ENCODE assay signal across 17 cellular contexts in genomic region chr6:159833556-159833955, GRCh38. TPM values are rescaled to one million over a fixed set of nuclear protein-coding genes. Genes with fewer than 3 reads are reported as not detected.
DNase-seq lines count a peak whose midpoint lies in the region; ATAC-seq and TF ChIP-seq lines count a peak whose summit lies in the region.
"Had no signal": no experiment of that assay in that cellular context is flagged by ENCODE, and none has a peak within 500 bp of the region (broad histone marks: within the 10 kb centered on the region; RNA-seq: fewer than 3 reads in every experiment).

No MANE protein-coding gene starts in this region.

- no peaks in the 10 kb centered on the region for H3K27me3 ChIP-seq in BLaER1 treated with 17β-estradiol and CSF1 and Interleukin-3, amounts not matched to agents 10 nM and 100 nM
- no peaks in the 10 kb centered on the region for H3K27me3 ChIP-seq in osteoblast (ENCODE audit: insufficient read depth, low read length)
- H3K27me3 ChIP-seq: ovary, Peyer's patch had no signal

- no peaks in the 10 kb centered on the region for H4K20me1 ChIP-seq in BLaER1 treated with 17β-estradiol and CSF1 and Interleukin-3, amounts not matched to agents 10 nM and 100 nM
- no peaks in the 10 kb centered on the region for H4K20me1 ChIP-seq in osteoblast (ENCODE audit: insufficient read depth, low read length)

- H3K4me3 ChIP-seq in BLaER1 treated with 17β-estradiol and CSF1 and Interleukin-3, amounts not matched to agents 10 nM and 100 nM, result no peak overlapping the region
- no peak overlapping the region for H3K4me3 ChIP-seq in osteoblast (ENCODE audit: insufficient read depth, low read length)
- H3K4me3 ChIP-seq: ovary, Peyer's patch had no signal

- peaks cover 64 to 98% (median 83%) of the 10 kb centered on the region in 10 experiments for H3K4me1 ChIP-seq in BLaER1 treated with 17β-estradiol and CSF1 and Interleukin-3, amounts not matched to agents 10 nM and 100 nM
- peaks cover 19% of the 10 kb centered on the region for H3K4me1 ChIP-seq in osteoblast (ENCODE audit: insufficient read depth, low read length)
- H3K4me1 ChIP-seq: Peyer's patch had no signal

- H3K9ac ChIP-seq in BLaER1 treated with 17β-estradiol and CSF1 and Interleukin-3, amounts not matched to agents 10 nM and 100 nM, result no peak overlapping the region
- H3K9ac ChIP-seq: KMS-11 had no signal

- ATAC-seq in HG03520 (IDR thresholded peaks at IDR 0.05; ENCODE audit: unreplicated experiment), result no peak
- ATAC-seq: activated CD4-positive, CD25-positive, alpha-beta regulatory T cell treated with anti-CD3 and anti-CD28 coated beads, Interleukin-2, amount 50 U/mL, for 24 hours had no signal

- DNase-seq in HS-5 (ENCODE audit: low read depth) (peak; percentile 40), amniotic epithelial cell (ENCODE audit: low read depth) (peak; percentile 9), osteoblast (ENCODE audit: insufficient read length, low spot score, missing footprints) (peak; percentile 97), HPDE6-E6E7 (ENCODE audit: extremely low spot score) (no peak), GM13977 (ENCODE audit: low spot score) (no peak)
- DNase-seq: activated naive CD4-positive, alpha-beta T cell treated with anti-CD3 and anti-CD28 coated beads, Interleukin-2, amount 50 U/mL, for 16 hours; glutamatergic neuron; NCI-H187; NCI-H524 treated with DMSO at 0.1 percent for 48 hours; ovary had no signal

- no peaks in the 10 kb centered on the region for H3K79me2 ChIP-seq in osteoblast (ENCODE audit: insufficient read depth, low read length)

- in situ Hi-C loops in GM13977 (cut with MboI; ENCODE audit: low pct_unique_long_range_greater_than_20kb, low sequenced_read_pairs, unreplicated experiment), result no loop called here

- H3K9me3 ChIP-seq in BLaER1 treated with 17β-estradiol and CSF1 and Interleukin-3, amounts not matched to agents 10 nM and 100 nM (replicated peaks in 1 of 11), result no peaks in the 10 kb centered on the region
- H3K9me3 ChIP-seq in osteoblast (ENCODE audit: low read depth, low read length), result no peaks in the 10 kb centered on the region
- H3K9me3 ChIP-seq: ovary, Peyer's patch had no signal

- H2AFZ ChIP-seq in osteoblast (ENCODE audit: low read length), result no peak overlapping the region

- no peaks in the 10 kb centered on the region for H3K36me3 ChIP-seq in BLaER1 treated with 17β-estradiol and CSF1 and Interleukin-3, amounts not matched to agents 10 nM and 100 nM
- H3K36me3 ChIP-seq in osteoblast (ENCODE audit: insufficient read depth, low read length), result no peaks in the 10 kb centered on the region
- H3K36me3 ChIP-seq: ovary, Peyer's patch had no signal

- peak; percentile 51 for TF ChIP-seq CTCF in osteoblast (IDR thresholded peaks at IDR 0.05; ENCODE audit: extremely low read depth, low read depth, low read length)
- TF ChIP-seq CTCF in GM13977 (IDR thresholded peaks at IDR 0.05; ENCODE audit: extremely low read depth, insufficient read depth, missing control alignments), result no peak

- H3K4me2 ChIP-seq in BLaER1 treated with 17β-estradiol and CSF1 and Interleukin-3, amounts not matched to agents 10 nM and 100 nM, result peak overlapping the region; percentile 20 to 93 (median 41); a peak in 16 of 22 replicates
- no peak overlapping the region for H3K4me2 ChIP-seq in osteoblast (ENCODE audit: insufficient read depth, low read length)
- H3K4me2 ChIP-seq: KMS-11 had no signal

- H3K27ac ChIP-seq in BLaER1 treated with 17β-estradiol and CSF1 and Interleukin-3, amounts not matched to agents 10 nM and 100 nM, result no peak overlapping the region
- peak overlapping the region; percentile 45 for H3K27ac ChIP-seq in osteoblast (ENCODE audit: low read depth, low read length)
- H3K27ac ChIP-seq: KMS-11, ovary, Peyer's patch had no signal

RNA-seq across cellular contexts. Expression of gene PNLDC1, which starts 33.5 kb away (rescaled TPM):
- total RNA-seq in osteoblast, result 0.29 TPM in 1 of 2 replicates, not detected in the other
- total RNA-seq: cardiac septum, kidney epithelial cell, Peyer's patch had no signal

RNA-seq across cellular contexts. Expression of gene MRPL18, which starts 43.3 kb away (rescaled TPM):
- 47.8 and 53.9 TPM in 2 replicates for total RNA-seq in osteoblast

RNA-seq across cellular contexts. Expression of gene TCP1, which starts 44.2 kb away (rescaled TPM):
- 170 and 174 TPM in 2 replicates for total RNA-seq in osteoblast

RNA-seq across cellular contexts. Expression of gene MAS1, which starts 57.2 kb away (rescaled TPM):
- under 0.01 TPM in 1 of 2 replicates, not detected in the other for total RNA-seq in osteoblast
- total RNA-seq: kidney epithelial cell, Peyer's patch had no signal

Comparison
In these comparisons a context has a peak if more than half of its experiments do, and no peak if none do; other contexts are left out.
1. DNase-seq: peak in HS-5 (single experiment), amniotic epithelial cell (single experiment) and osteoblast (single experiment); none in HPDE6-E6E7 (single experiment) and GM13977 (single experiment).